Comparison of ENCODE assay signal across 8 cellular contexts in the genomic region with DNA sequence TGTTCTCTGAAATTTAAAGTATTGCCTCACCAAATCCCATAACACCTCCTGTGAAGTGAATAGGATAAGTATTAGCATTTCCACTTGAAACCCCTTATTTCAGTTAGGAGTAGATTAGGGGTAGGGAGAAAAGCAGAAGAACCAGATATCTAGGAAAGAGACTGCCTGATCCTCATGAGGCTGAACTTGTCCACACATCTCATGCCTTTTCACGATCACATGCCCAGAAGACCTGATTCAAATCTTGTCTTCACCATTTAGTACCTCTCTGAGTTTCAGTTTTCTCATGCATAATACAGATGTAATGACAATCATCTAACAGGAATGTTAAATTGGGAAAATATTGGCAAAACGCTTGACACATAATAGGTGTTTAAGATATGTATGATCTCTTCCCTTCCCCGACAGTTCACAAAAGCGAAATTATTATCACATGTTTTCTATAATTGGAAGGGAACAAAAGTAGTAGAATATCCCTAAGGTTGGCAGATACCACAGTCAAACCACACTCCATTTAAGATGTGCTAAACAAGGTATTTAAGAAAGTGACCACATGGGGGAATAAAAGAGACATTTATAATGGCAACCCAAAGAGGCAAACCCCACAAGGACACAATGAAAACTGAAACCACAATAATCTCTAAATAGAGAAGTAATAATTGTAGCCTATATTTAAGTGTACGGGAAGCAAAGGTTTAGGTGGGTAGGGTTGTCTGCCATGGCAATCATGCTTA. TPM values are rescaled to one million over a fixed set of nuclear protein-coding genes. Genes with fewer than 3 reads are reported as not detected.
DNase-seq lines count a peak whose midpoint lies in the region; ATAC-seq lines count a peak whose summit lies in the region.

No MANE protein-coding gene starts in this region.

- H3K36me3 Mint-ChIP-seq in activated naive CD4-positive, alpha-beta T cell treated with anti-CD3 and anti-CD28 coated beads for 36 hours (ENCODE audit: low read depth), result peaks cover 6% of the 10 kb centered on the region

- no peak overlapping the region for H3K4me3 Mint-ChIP-seq in activated naive CD4-positive, alpha-beta T cell treated with anti-CD3 and anti-CD28 coated beads for 36 hours

- peak; percentile 71 for ATAC-seq in GM19438 (IDR thresholded peaks at IDR 0.05; ENCODE audit: low read depth, unreplicated experiment)
- ATAC-seq in HG03439 (IDR thresholded peaks at IDR 0.05; ENCODE audit: unreplicated experiment), result peak; percentile 69

- no peaks in the 10 kb centered on the region for H3K27me3 Mint-ChIP-seq in activated naive CD4-positive, alpha-beta T cell treated with anti-CD3 and anti-CD28 coated beads for 36 hours (ENCODE audit: low read depth)

- no peaks in the 10 kb centered on the region for H3K9me3 Mint-ChIP-seq in activated naive CD4-positive, alpha-beta T cell treated with anti-CD3 and anti-CD28 coated beads for 36 hours

- peaks cover 50% of the 10 kb centered on the region for H3K4me1 Mint-ChIP-seq in activated naive CD4-positive, alpha-beta T cell treated with anti-CD3 and anti-CD28 coated beads for 36 hours (ENCODE audit: low read depth)

- no peak overlapping the region for H3K27ac Mint-ChIP-seq in activated naive CD4-positive, alpha-beta T cell treated with anti-CD3 and anti-CD28 coated beads for 36 hours

- peak; percentile 6 for DNase-seq in DMS 273 treated with DMSO at 0.1 percent for 48 hours (lab: John Stamatoyannopoulos, UW)
- DNase-seq in SKM-1 treated with dmso at 0.1 percent for 144 hours (lab: John Stamatoyannopoulos, UW; ENCODE audit: unreplicated experiment), result peak; percentile 58
- no peak for DNase-seq in activated naive CD4-positive, alpha-beta T cell treated with anti-CD3 and anti-CD28 coated beads for 36 hours
- DNase-seq in NCI-H187 (lab: John Stamatoyannopoulos, UW), result no peak
- no peak for DNase-seq in DMS153 (lab: John Stamatoyannopoulos, UW)
- no peak for DNase-seq in HK-2 (ENCODE audit: unreplicated experiment)

- intact Hi-C loops in activated naive CD4-positive, alpha-beta T cell treated with anti-CD3 and anti-CD28 coated beads for 36 hours (cut with micrococcal nuclease), result loop anchor here (1.0 to 10.0 kb wide), 2 partner anchors 138 to 457 kb away; no protein-coding TSS in a partner anchor

- CTCF ChIA-PET in activated naive CD4-positive, alpha-beta T cell treated with anti-CD3 and anti-CD28 coated beads for 36 hours (lab: Charles Lee), result interaction anchor here (0.6 to 1.2 kb wide), 3 partner anchors 18 to 149 kb away, joined by 3 to 6 read pairs (median 5); no protein-coding TSS in a partner anchor

RNA-seq across cellular contexts. Expression of gene GFI1, which starts 25.2 kb away (rescaled TPM):
- total RNA-seq in activated naive CD4-positive, alpha-beta T cell treated with anti-CD3 and anti-CD28 coated beads for 36 hours, result 10 to 100 TPM; 42.8 to 44.2 TPM

Comparison
In these comparisons a context has a peak if more than half of its experiments do, and no peak if none do; other contexts are left out.
1. DNase-seq: peak in DMS 273 treated with DMSO at 0.1 percent for 48 hours (single experiment) and SKM-1 treated with dmso at 0.1 percent for 144 hours (single experiment); none in activated naive CD4-positive, alpha-beta T cell treated with anti-CD3 and anti-CD28 coated beads for 36 hours (single experiment), NCI-H187 (0 of 2), DMS153 (single experiment) and HK-2 (single experiment).